In genomic region chr19:4182082-4182926, GRCh38 we compare ENCODE assay signal across 8 cellular contexts.
A peak's percentile ranks its signal among the peaks of the same experiment; 100 is the strongest.
DNase-seq lines count a peak whose midpoint lies in the region; ATAC-seq lines count a peak whose summit lies in the region.

ANKRD24 (plus strand) TSS chr19:4182689; CDS start chr19:4186426, 3,737 bp downstream.
SIRT6 (minus strand) TSS chr19:4182563; CDS start chr19:4182539, 24 bp downstream.

- H3K27ac ChIP-seq in cingulate gyrus (ENCODE audit: low read depth, low read length), result peak within 1 kb of the TSS; percentile 93

- peak; percentile 100 for DNase-seq in AG08395 (ENCODE audit: low spot score)
- DNase-seq in NCI-H510A treated with DMSO at 0.1 percent for 48 hours (lab: John Stamatoyannopoulos, UW), result peak; percentile 96
- peak; percentile 92 to 95 for DNase-seq in activated CD4-positive, alpha-beta T cell treated with anti-CD3 and anti-CD28 coated beads for 4 hours
- peak; percentile 94 for DNase-seq in kidney tubule cell (ENCODE audit: low spot score)
- DNase-seq in stimulated activated CD4-positive, alpha-beta T cell treated with anti-CD3 and anti-CD28 coated beads, Interleukin-15, amount 100 ng/mL, for 48 hours (ENCODE audit: low read depth in 2 of 2), result peak; percentile 91 to 96

- ATAC-seq in GM18907 (IDR thresholded peaks at IDR 0.05; ENCODE audit: unreplicated experiment), result peak; percentile 70
- ATAC-seq in HG03354 (IDR thresholded peaks at IDR 0.05; ENCODE audit: poor library complexity, severe bottlenecking, unreplicated experiment), result peak; percentile 75

Comparison
In these comparisons a context has a peak if more than half of its experiments do, and no peak if none do; other contexts are left out.
1. Peak in every context shown above with its lines: DNase-seq, ATAC-seq and H3K27ac ChIP-seq.